Comparison of ENCODE assay signal across 10 cellular contexts in the genomic region with DNA sequence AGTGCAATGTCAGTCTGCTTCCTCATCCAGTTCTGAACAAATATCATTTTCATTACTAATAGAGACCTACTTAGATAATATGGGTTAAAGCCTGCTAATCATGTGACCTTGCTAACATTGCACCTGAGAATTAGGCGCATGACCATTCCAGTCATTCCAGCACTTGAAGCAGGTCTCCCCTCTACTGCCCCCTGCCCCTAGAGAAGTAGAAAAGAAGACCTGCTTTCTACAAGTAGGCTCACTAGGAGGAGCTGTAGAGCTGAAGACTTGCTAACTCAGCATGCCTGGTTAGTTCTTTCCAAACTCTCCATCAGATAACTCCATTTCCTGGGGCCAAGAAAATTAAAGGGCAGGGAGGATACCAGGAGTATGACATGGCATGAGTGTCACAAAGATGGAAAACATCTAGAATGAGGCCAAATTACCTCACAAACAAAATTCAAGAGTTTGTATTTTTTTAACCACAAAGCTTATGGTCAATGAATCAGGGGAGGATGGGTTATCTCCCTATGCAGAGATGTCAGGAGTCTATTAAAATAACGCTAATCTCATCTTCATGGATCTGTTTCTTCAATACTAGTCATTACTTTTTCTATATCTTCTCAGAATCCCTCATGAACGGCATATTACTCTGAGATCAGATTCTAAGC. TPM values are rescaled to one million over a fixed set of nuclear protein-coding genes. Genes with fewer than 3 reads are reported as not detected.
DNase-seq lines count a peak whose midpoint lies in the region; ATAC-seq, FAIRE-seq and TF ChIP-seq lines count a peak whose summit lies in the region.
"Not testable (repeated sequence)": the region's sequence is repeated elsewhere in the genome, so short reads cannot be mapped to it uniquely, and the experiment has no call there.
"Had no signal": no experiment of that assay in that cellular context is flagged by ENCODE, and none has a peak within 500 bp of the region (broad histone marks: within the 10 kb centered on the region; RNA-seq: fewer than 3 reads in every experiment).

No MANE protein-coding gene starts in this region.

- not testable (repeated sequence) for H3K9me3 ChIP-seq in Caco-2, HAP-1

- not testable (repeated sequence) for H3K9me3 Mint-ChIP-seq in Caco-2 (ENCODE audit: unreplicated experiment); activated CD8-positive, alpha-beta T cell treated with anti-CD3 and anti-CD28 coated beads, Interleukin-2, amount 10 ng/mL, durations not matched to agents 7 days and 5 days (ENCODE audit: insufficient read depth)

- H3K27me3 Mint-ChIP-seq in Caco-2 (ENCODE audit: insufficient read depth, unreplicated experiment); activated CD8-positive, alpha-beta T cell treated with anti-CD3 and anti-CD28 coated beads, Interleukin-2, amount 10 ng/mL, durations not matched to agents 7 days and 5 days (ENCODE audit: low read depth): not testable (repeated sequence)

- ATAC-seq in activated CD8-positive, alpha-beta T cell treated with anti-CD3 and anti-CD28 coated beads, Interleukin-2, amount 10 ng/mL, durations not matched to agents 7 days and 5 days: peak; percentile 68
- peak; percentile 91 for ATAC-seq in left lobe of liver

- FAIRE-seq in RCC 7860 (lab: Jason Lieb, UNC): peak; percentile 38

- H3K4me1 Mint-ChIP-seq in Caco-2 (ENCODE audit: low read depth, unreplicated experiment); activated CD8-positive, alpha-beta T cell treated with anti-CD3 and anti-CD28 coated beads, Interleukin-2, amount 10 ng/mL, durations not matched to agents 7 days and 5 days (ENCODE audit: low read depth): not testable (repeated sequence)

- not testable (repeated sequence) for H3K27ac Mint-ChIP-seq in Caco-2 (ENCODE audit: unreplicated experiment); activated CD8-positive, alpha-beta T cell treated with anti-CD3 and anti-CD28 coated beads, Interleukin-2, amount 10 ng/mL, durations not matched to agents 7 days and 5 days

- intact Hi-C loops in Caco-2 (cut with micrococcal nuclease; ENCODE audit: unreplicated experiment): loop anchor here (1.0 to 10.0 kb wide), 4 partner anchors 47 to 111 kb away; partner anchors contain the start of gene XNDC1N

- CTCF ChIA-PET in Caco-2 (lab: Charles Lee): interaction anchor here (0.6 to 1.2 kb wide), 9 partner anchors 22 to 571 kb away, joined by 3 to 7 read pairs (median 5); partner anchors contain the start of genes ANAPC15, RNF121 and XNDC1N
- CTCF ChIA-PET in activated CD8-positive, alpha-beta T cell treated with anti-CD3 and anti-CD28 coated beads, Interleukin-2, amount 10 ng/mL, durations not matched to agents 7 days and 5 days (lab: Charles Lee): interaction anchor here (0.7 to 1.6 kb wide), 5 partner anchors 9 to 65 kb away, joined by 3 to 6 read pairs (median 3); partner anchors contain the start of gene RNF121

- TF ChIP-seq CTCF in Caco-2 (IDR thresholded peaks at IDR 0.05; ENCODE audit: insufficient read depth in 1 of 2, low read depth in 1 of 2, low read length in 1 of 2, severe bottlenecking in 1 of 2, unreplicated experiment in 1 of 2): peak; percentile 95 to 97

- in situ Hi-C loops in HAP-1 (cut with MboI; ENCODE audit: low sequenced_read_pairs): not testable (repeated sequence)

- H3K27ac ChIP-seq in epithelial cell of prostate: not testable (repeated sequence)

- POLR2A ChIA-PET in Caco-2 (lab: Charles Lee): interaction anchor here (0.6 kb wide), 1 partner anchor 1444 kb away, joined by 12 read pairs; no protein-coding TSS in a partner anchor
- POLR2A ChIA-PET in activated CD8-positive, alpha-beta T cell treated with anti-CD3 and anti-CD28 coated beads, Interleukin-2, amount 10 ng/mL, durations not matched to agents 7 days and 5 days (lab: Charles Lee): not testable (repeated sequence)

- not testable (repeated sequence) for H3K36me3 ChIP-seq in Caco-2 (ENCODE audit: control insufficient read depth, insufficient read depth, low read length); HAP-1 (replicated peaks)

- not testable (repeated sequence) for H3K4me3 ChIP-seq in Caco-2 (ENCODE audit: low read depth, low read length); HAP-1

- not testable (repeated sequence) for H3K36me3 Mint-ChIP-seq in Caco-2 (ENCODE audit: insufficient read depth, unreplicated experiment); activated CD8-positive, alpha-beta T cell treated with anti-CD3 and anti-CD28 coated beads, Interleukin-2, amount 10 ng/mL, durations not matched to agents 7 days and 5 days (ENCODE audit: low read depth)

- not testable (repeated sequence) for H3K27me3 ChIP-seq in Caco-2 (replicated peaks; ENCODE audit: control insufficient read depth, insufficient read depth, low read length); HAP-1 (ENCODE audit: low read depth)

- H3K4me1 ChIP-seq in Caco-2, HAP-1: not testable (repeated sequence)

- DNase-seq in Caco-2 (peak; percentile 92 to 94), HAP-1 (ENCODE audit: low spot score in 2 of 2) (peak; percentile 50 to 69), NCI-H1436 (lab: John Stamatoyannopoulos, UW) (peak; percentile 45), RCC 7860 (ENCODE audit: low spot score) (peak; percentile 52), epithelial cell of prostate (ENCODE audit: low read depth, low spot score) (peak; percentile 18), smooth muscle cell of the brain vasculature (ENCODE audit: low read depth, low spot score) (peak; percentile 20)
- DNase-seq in activated CD8-positive, alpha-beta T cell treated with anti-CD3 and anti-CD28 coated beads, Interleukin-2, amount 10 ng/mL, durations not matched to agents 7 days and 5 days: peak; percentile 51
- not testable (repeated sequence) for DNase-seq in left lobe of liver (ENCODE audit: low spot score)

- H3K4me3 Mint-ChIP-seq in Caco-2 (ENCODE audit: unreplicated experiment); activated CD8-positive, alpha-beta T cell treated with anti-CD3 and anti-CD28 coated beads, Interleukin-2, amount 10 ng/mL, durations not matched to agents 7 days and 5 days: not testable (repeated sequence)

- not testable (repeated sequence) for BruUV-seq in Caco-2 (replicated peaks; lab: Mats Ljungman, UMichigan)

RNA-seq across cellular contexts. Expression of gene DEFB131B, which starts 14.2 kb away (rescaled TPM):
- not detected in 2 replicates for total RNA-seq in Caco-2 (2022)
- not detected for total RNA-seq in activated CD8-positive, alpha-beta T cell treated with anti-CD3 and anti-CD28 coated beads, Interleukin-2, amount 10 ng/mL, durations not matched to agents 7 days and 5 days
- not detected for total RNA-seq in left lobe of liver
- total RNA-seq: activated T-helper 2 cell treated with anti-CD3 and anti-CD28 coated beads, Interferon-gamma antibody, Interleukin-2, Interleukin-4, amounts not matched to agents 10 μg/mL and 5 μg/mL and 100 μg/mL, durations not matched to agents 14 hours and 24 hours and 36 hours; thoracic aorta had no signal

RNA-seq across cellular contexts. Expression of gene DEFB108B, which starts 31.1 kb away (rescaled TPM):
- total RNA-seq in Caco-2 (2022): not detected in 2 replicates
- not detected for total RNA-seq in activated CD8-positive, alpha-beta T cell treated with anti-CD3 and anti-CD28 coated beads, Interleukin-2, amount 10 ng/mL, durations not matched to agents 7 days and 5 days
- not detected for total RNA-seq in left lobe of liver
- total RNA-seq: activated T-helper 2 cell treated with anti-CD3 and anti-CD28 coated beads, Interferon-gamma antibody, Interleukin-2, Interleukin-4, amounts not matched to agents 10 μg/mL and 5 μg/mL and 100 μg/mL, durations not matched to agents 14 hours and 24 hours and 36 hours; thoracic aorta had no signal
